Comparison of ENCODE assay signal across 2 cellular contexts in genomic region chr13:113371706-113372105, GRCh38. TPM values are rescaled to one million over a fixed set of nuclear protein-coding genes. Genes with fewer than 3 reads are reported as not detected.
"Had no signal": no experiment of that assay in that cellular context is flagged by ENCODE, and none has a peak within 500 bp of the region (broad histone marks: within the 10 kb centered on the region; RNA-seq: fewer than 3 reads in every experiment).

No MANE protein-coding gene starts in this region.

RNA-seq across cellular contexts. Expression of gene GRTP1, which starts 7.8 kb away (rescaled TPM):
- total RNA-seq: myocyte; natural killer cell treated with Interleukin-12 subunit alpha and Interleukin-12 subunit beta and Interleukin-15 and Interleukin-18, amount 100 ng/mL, for 72 hours had no signal
